Comparison of ENCODE assay signal across 8 cellular contexts in genomic region chr5:138573949-138574670, GRCh38. TPM values are rescaled to one million over a fixed set of nuclear protein-coding genes. Genes with fewer than 3 reads are reported as not detected.
DNase-seq lines count a peak whose midpoint lies in the region; ATAC-seq and TF ChIP-seq lines count a peak whose summit lies in the region.

No MANE protein-coding gene starts in this region.

- H3K36me3 ChIP-seq in HAP-1 (replicated peaks) (peaks cover 55% of the 10 kb centered on the region), WERI-Rb-1 (peaks cover 57% of the 10 kb centered on the region), spleen (peaks cover 2 to 48% (median 43%) of the 10 kb centered on the region in 6 donors)

- ATAC-seq in HG03175 (IDR thresholded peaks at IDR 0.05; ENCODE audit: unreplicated experiment) (no peak), HG02763 (IDR thresholded peaks at IDR 0.05; ENCODE audit: unreplicated experiment) (no peak), HG02840 (IDR thresholded peaks at IDR 0.05; ENCODE audit: low FRiP score, unreplicated experiment) (no peak)

- DNase-seq in HAP-1 (ENCODE audit: low spot score in 2 of 2) (no peak), WERI-Rb-1 (no peak), glomerular visceral epithelial cell (ENCODE audit: extremely low spot score) (peak; percentile 16), spleen (no peak), GF-D8 (lab: John Stamatoyannopoulos, UW) (no peak)

- peak overlapping the region; percentile 100 for H3K27ac ChIP-seq in WERI-Rb-1
- peak overlapping the region; percentile 96 to 99 (median 99) for H3K27ac ChIP-seq in spleen

- whole genome bisulfite sequencing in spleen, 5 donors, result 39 to 49% (median 43%) methylated on average over 9 of the region's 9 CpGs

- no peak for TF ChIP-seq POLR2A in spleen (IDR thresholded peaks at IDR 0.05)

- no peaks in the 10 kb centered on the region for H3K27me3 ChIP-seq in HAP-1 (ENCODE audit: low read depth)
- H3K27me3 ChIP-seq in WERI-Rb-1 (ENCODE audit: insufficient read depth, low read depth, severe bottlenecking), result no peaks in the 10 kb centered on the region
- no peaks in the 10 kb centered on the region for H3K27me3 ChIP-seq in spleen (replicated peaks in 1 of 7)

- H3K4me3 ChIP-seq in HAP-1 (peak overlapping the region; percentile 94), WERI-Rb-1 (ENCODE audit: low read depth, low read length) (peak overlapping the region; percentile 100), spleen (peak overlapping the region; percentile 73 to 99 (median 94))

- intact Hi-C loops in spleen (cut with DNase I; ENCODE audit: low total_unique reads), result no loop called here

- TF ChIP-seq CTCF in WERI-Rb-1 (IDR thresholded peaks at IDR 0.05; ENCODE audit: low read depth, low read length) (no peak), spleen (IDR thresholded peaks at IDR 0.05 in 8 of 11, conservative IDR thresholded peaks at IDR 0.05 in 3 of 11) (no peak)

- H3K4me1 ChIP-seq in HAP-1 (peaks cover 10% of the 10 kb centered on the region), spleen (peaks cover 11 to 66% (median 35%) of the 10 kb centered on the region in 6 donors)

- H3K9me3 ChIP-seq in HAP-1, result no peaks in the 10 kb centered on the region
- peaks cover 7% of the 10 kb centered on the region for H3K9me3 ChIP-seq in WERI-Rb-1 (ENCODE audit: severe bottlenecking)
- no peaks in the 10 kb centered on the region for H3K9me3 ChIP-seq in spleen

- in situ Hi-C loops in HAP-1 (cut with MboI; ENCODE audit: low sequenced_read_pairs), result loop anchor here (10.0 kb wide), 1 partner anchor 701 kb away; no protein-coding TSS in a partner anchor

RNA-seq across cellular contexts. Expression of gene HSPA9, which starts 1.1 kb away (rescaled TPM):
- total RNA-seq in spleen, result 100 to 1,000 TPM; 108 to 187 (median 158) TPM
- polyA plus RNA-seq in spleen, result 10 to 100 TPM; 50.4 to 77.7 (median 62.2) TPM

RNA-seq across cellular contexts. Expression of gene ETF1, which starts 31.1 kb away (rescaled TPM):
- 10 to 100 TPM; 42.7 to 78.8 (median 56.1) TPM for total RNA-seq in spleen
- polyA plus RNA-seq in spleen, result 10 to 100 TPM; 21.3 to 35.4 (median 23.3) TPM
